ENCODE assay signal across 9 cellular contexts in genomic region chr7:20310963-20311742, GRCh38. TPM values are rescaled to one million over a fixed set of nuclear protein-coding genes. Genes with fewer than 3 reads are reported as not detected.
A peak's percentile ranks its signal among the peaks of the same experiment; 100 is the strongest.
DNase-seq lines count a peak whose midpoint lies in the region; ATAC-seq and TF ChIP-seq lines count a peak whose summit lies in the region.
"Had no signal": no experiment of that assay in that cellular context is flagged by ENCODE, and none has a peak within 500 bp of the region (broad histone marks: within the 10 kb centered on the region; RNA-seq: fewer than 3 reads in every experiment).

No MANE protein-coding gene starts in this region.

- H3K27ac Mint-ChIP-seq in MCF 10A (ENCODE audit: low read depth, unreplicated experiment) (no peak overlapping the region), naive B cell (no peak overlapping the region), T-helper 17 cell (no peak overlapping the region)
- H3K27ac Mint-ChIP-seq: stimulated activated naive CD8-positive, alpha-beta T cell treated with anti-CD3 and anti-CD28 coated beads, Interleukin-15, Interleukin-2, amounts not matched to agents 100 ng/mL and 50 ng/mL, for 24 hours had no signal

- no peak overlapping the region for H3K4me3 ChIP-seq in AG04449 (ENCODE audit: low read depth, low read length)

- H3K4me1 Mint-ChIP-seq in MCF 10A (ENCODE audit: insufficient read depth, unreplicated experiment) = peaks cover 12% of the 10 kb centered on the region
- H3K4me1 Mint-ChIP-seq in naive B cell = peaks cover 4 to 11% (median 8%) of the 10 kb centered on the region in 3 donors
- peaks cover 2% of the 10 kb centered on the region for H3K4me1 Mint-ChIP-seq in T-helper 17 cell

- POLR2A ChIA-PET in AG04449 (lab: Yijun Ruan, JAX) = no interaction called here
- POLR2A ChIA-PET in MCF 10A (lab: Yijun Ruan, JAX) = interaction anchor here (0.6 to 1.3 kb wide), 7 partner anchors 9 to 602 kb away, joined by 3 to 6 read pairs (median 3); partner anchors contain the start of genes ITGB8 and POLR1F

- H3K4me3 Mint-ChIP-seq in MCF 10A (ENCODE audit: unreplicated experiment) (no peak overlapping the region), naive B cell (no peak overlapping the region), T-helper 17 cell (no peak overlapping the region)
- H3K4me3 Mint-ChIP-seq: stimulated activated naive CD8-positive, alpha-beta T cell treated with anti-CD3 and anti-CD28 coated beads, Interleukin-15, Interleukin-2, amounts not matched to agents 100 ng/mL and 50 ng/mL, for 24 hours had no signal

- H3K36me3 Mint-ChIP-seq in MCF 10A (ENCODE audit: insufficient read depth, unreplicated experiment) (no peaks in the 10 kb centered on the region), naive B cell (no peaks in the 10 kb centered on the region), T-helper 17 cell (ENCODE audit: low read depth) (no peaks in the 10 kb centered on the region)

- BruUV-seq in MCF 10A (replicated peaks; lab: Mats Ljungman, UMichigan) = no TSS peak

- DNase-seq in AG04449 (ENCODE audit: low read depth, low spot score) (no peak), NCI-H2196 treated with DMSO at 0.1 percent for 48 hours (lab: John Stamatoyannopoulos, UW; ENCODE audit: unreplicated experiment) (peak; percentile 21), MCF 10A (ENCODE audit: unreplicated experiment) (peak; percentile 64), naive B cell (peak; percentile 35), T-helper 17 cell (no peak), sciatic nerve (ENCODE audit: low spot score) (no peak)

- peak; percentile 17 for TF ChIP-seq CTCF in AG04449 (IDR thresholded peaks at IDR 0.05; ENCODE audit: insufficient read depth, low read length, missing control alignments)
- peak; percentile 65 for TF ChIP-seq CTCF in MCF 10A (IDR thresholded peaks at IDR 0.05; ENCODE audit: unreplicated experiment)

- ATAC-seq in GM19351 (IDR thresholded peaks at IDR 0.05; ENCODE audit: unreplicated experiment) (peak; percentile 50), naive B cell (ENCODE audit: low read depth in 2 of 2) (peak; percentile 27 to 52), T-helper 17 cell (no peak), GM18907 (IDR thresholded peaks at IDR 0.05; ENCODE audit: unreplicated experiment) (no peak), sciatic nerve (no peak)

- intact Hi-C loops in MCF 10A (cut with micrococcal nuclease) (loop anchor here (1.0 to 10.0 kb wide), 5 partner anchors 287 to 564 kb away; no protein-coding TSS in a partner anchor), sciatic nerve (cut with DNase I) (no loop called here)

- H3K27me3 Mint-ChIP-seq in MCF 10A (ENCODE audit: insufficient read depth, unreplicated experiment) = no peaks in the 10 kb centered on the region
- no peaks in the 10 kb centered on the region for H3K27me3 Mint-ChIP-seq in naive B cell
- no peaks in the 10 kb centered on the region for H3K27me3 Mint-ChIP-seq in T-helper 17 cell
- H3K27me3 Mint-ChIP-seq: stimulated activated naive CD8-positive, alpha-beta T cell treated with anti-CD3 and anti-CD28 coated beads, Interleukin-15, Interleukin-2, amounts not matched to agents 100 ng/mL and 50 ng/mL, for 24 hours had no signal

- no peaks in the 10 kb centered on the region for H3K9me3 ChIP-seq in T-helper 17 cell (ENCODE audit: control insufficient read depth, low read length, poor library complexity, severe bottlenecking)

- H3K9me3 Mint-ChIP-seq in MCF 10A (ENCODE audit: unreplicated experiment) (peaks cover 7% of the 10 kb centered on the region), naive B cell (no peaks in the 10 kb centered on the region)
- H3K9me3 Mint-ChIP-seq: stimulated activated naive CD8-positive, alpha-beta T cell treated with anti-CD3 and anti-CD28 coated beads, Interleukin-15, Interleukin-2, amounts not matched to agents 100 ng/mL and 50 ng/mL, for 24 hours had no signal

- CTCF ChIA-PET in AG04449 (lab: Yijun Ruan, JAX) = interaction anchor here (0.5 to 3.6 kb wide), 14 partner anchors 9 to 1722 kb away, joined by 3 to 26 read pairs (median 5); no protein-coding TSS in a partner anchor
- CTCF ChIA-PET in MCF 10A (lab: Yijun Ruan, JAX) = interaction anchor here (0.5 to 7.2 kb wide), 21 partner anchors 9 to 602 kb away, joined by 3 to 31 read pairs (median 4); partner anchors contain the start of gene POLR1F

RNA-seq across cellular contexts. Expression of gene ITGB8, which starts 19.5 kb away (rescaled TPM):
- total RNA-seq in MCF 10A (2022) (25.0 and 38.1 TPM in 2 replicates), T-helper 17 cell (under 1 TPM; 0.23 to 0.37 TPM), sciatic nerve (207 TPM)
- not detected for polyA plus RNA-seq in naive B cell (ENCODE audit: low read depth in 6 of 6)

Comparison
In these comparisons a context has a peak if more than half of its experiments do, and no peak if none do; other contexts are left out.
1. DNase-seq: peak in NCI-H2196 treated with DMSO at 0.1 percent for 48 hours (single experiment), MCF 10A (single experiment) and naive B cell (single experiment); none in AG04449 (single experiment), T-helper 17 cell (0 of 3) and sciatic nerve (single experiment).
2. ATAC-seq: peak in GM19351 (single experiment) and naive B cell (2 of 2); none in T-helper 17 cell (single experiment), GM18907 (single experiment) and sciatic nerve (single experiment).
3. RNA of gene ITGB8, which starts 19.5 kb away (total RNA-seq): 207 TPM in sciatic nerve (single experiment) and 25.0 to 38.1 TPM in MCF 10A; 0.23 to 0.37 TPM in T-helper 17 cell; every median in the first group is over 10 times any median in the second.